In genomic region chr9:137605146-137606004, GRCh38 we compare ENCODE assay signal across 8 cellular contexts. TPM values are rescaled to one million over a fixed set of nuclear protein-coding genes. Genes with fewer than 3 reads are reported as not detected.
DNase-seq lines count a peak whose midpoint lies in the region; ATAC-seq and TF ChIP-seq lines count a peak whose summit lies in the region.

Gene ARRDC1, plus strand, starts transcription at chr9:137605686. Its CDS starts 32 bp downstream, at chr9:137605718.

- POLR2A ChIA-PET in GM10248 (lab: Yijun Ruan, JAX): interaction anchor here (0.5 to 1.0 kb wide), 2 partner anchors 26 to 303 kb away, joined by 3 read pairs; partner anchors contain the start of gene NRARP

- H3K36me3 Mint-ChIP-seq in progenitor cell of endocrine pancreas (ENCODE audit: insufficient read depth): no peaks in the 10 kb centered on the region

- no peaks in the 10 kb centered on the region for H3K9me3 ChIP-seq in left ventricle myocardium inferior (replicated peaks)
- no peaks in the 10 kb centered on the region for H3K9me3 ChIP-seq in upper lobe of left lung

- H3K27me3 ChIP-seq in left ventricle myocardium inferior (ENCODE audit: low read depth) (no peaks in the 10 kb centered on the region), upper lobe of left lung (no peaks in the 10 kb centered on the region)

- WGBS in adipose tissue, 3 donors: 1% methylated on average over 39 to 109 of the region's 109 CpGs
- 1% methylated on average over 26 of the region's 109 CpGs; no CpG with 5 or more reads in 1 of the 2 donors for WGBS in upper lobe of left lung, 2 donors

- peak in 3 of 4 donors; percentile 74 to 92 (median 90) for TF ChIP-seq POLR2A in upper lobe of left lung (IDR thresholded peaks at IDR 0.05)

- H3K36me3 ChIP-seq in left ventricle myocardium inferior (peaks cover 4% of the 10 kb centered on the region), upper lobe of left lung (no peaks in the 10 kb centered on the region)

- H3K4me1 Mint-ChIP-seq in progenitor cell of endocrine pancreas (ENCODE audit: low read depth): peaks cover 11% of the 10 kb centered on the region

- TF ChIP-seq EP300 in upper lobe of left lung (IDR thresholded peaks at IDR 0.05): no peak

- peaks cover 20% of the 10 kb centered on the region for H3K27me3 Mint-ChIP-seq in progenitor cell of endocrine pancreas

- CTCF ChIA-PET in GM10248 (lab: Yijun Ruan, JAX): no interaction called here

- H3K4me3 ChIP-seq in left ventricle myocardium inferior (peak within 1 kb of the TSS; percentile 94), upper lobe of left lung (peak within 1 kb of the TSS; percentile 79 to 96 (median 90))

- H3K4me3 Mint-ChIP-seq in progenitor cell of endocrine pancreas (ENCODE audit: low read depth): peak within 1 kb of the TSS; percentile 74

- intact Hi-C loops in left ventricle myocardium inferior (cut with micrococcal nuclease): no loop called here

- no peak for TF ChIP-seq CTCF in GM10248 (IDR thresholded peaks at IDR 0.05; ENCODE audit: control extremely low read depth, extremely low read depth, low read depth, missing control alignments)
- TF ChIP-seq CTCF in left ventricle myocardium inferior (IDR thresholded peaks at IDR 0.05; ENCODE audit: borderline replicate concordance): no peak
- no peak for TF ChIP-seq CTCF in progenitor cell of endocrine pancreas (IDR thresholded peaks at IDR 0.05; ENCODE audit: unreplicated experiment)
- peak in 1 of 6 experiments; percentile 9 for TF ChIP-seq CTCF in upper lobe of left lung (IDR thresholded peaks at IDR 0.05)

- H3K4me1 ChIP-seq in left ventricle myocardium inferior (peaks cover 46% of the 10 kb centered on the region), upper lobe of left lung (peaks cover 26 to 60% (median 37%) of the 10 kb centered on the region in 4 donors)

- H3K27ac Mint-ChIP-seq in progenitor cell of endocrine pancreas: no peak within 1 kb of the TSS

- DNase-seq in GM10248 (ENCODE audit: extremely low spot score) (peak; percentile 99), NCI-H1092 (lab: John Stamatoyannopoulos, UW) (peak; percentile 64), T-helper 1 cell (peak; percentile 87 to 95 (median 89)), left ventricle myocardium inferior (peak; percentile 92), progenitor cell of endocrine pancreas (ENCODE audit: low spot score, unreplicated experiment) (peak; percentile 84), upper lobe of left lung (peak; percentile 96 to 98)

- no peak within 1 kb of the TSS for H3K27ac ChIP-seq in adipose tissue (ENCODE audit: low read depth, low read length)
- H3K27ac ChIP-seq in left ventricle myocardium inferior (replicated peaks): peak within 1 kb of the TSS; percentile 95
- H3K27ac ChIP-seq in upper lobe of left lung: peak within 1 kb of the TSS; percentile 90 to 96 (median 94)

- H3K9me3 Mint-ChIP-seq in progenitor cell of endocrine pancreas (ENCODE audit: low read depth): no peaks in the 10 kb centered on the region

- peak; percentile 69 for ATAC-seq in HG02588 (IDR thresholded peaks at IDR 0.05; ENCODE audit: unreplicated experiment)
- ATAC-seq in upper lobe of left lung (ENCODE audit: low FRiP score in 2 of 2): peak; percentile 93 to 94

RNA-seq across cellular contexts. Expression of gene ARRDC1, which starts in this region (rescaled TPM):
- polyA plus RNA-seq in adipose tissue: 10 to 100 TPM; 37.1 to 87.6 (median 39.7) TPM
- total RNA-seq in left ventricle myocardium inferior: 16.2 TPM
- 64.0 and 74.9 TPM in 2 replicates for total RNA-seq in progenitor cell of endocrine pancreas
- 100 to 1,000 TPM in 3 of 6 donors, 10 to 100 TPM in 3; 74.9 to 202 (median 99.6) TPM for total RNA-seq in upper lobe of left lung
